Comparison of ENCODE assay signal across 8 cellular contexts in genomic region chr2:119174993-119175347, GRCh38.
"Had no signal": no experiment of that assay in that cellular context is flagged by ENCODE, and none has a peak within 500 bp of the region (broad histone marks: within the 10 kb centered on the region; RNA-seq: fewer than 3 reads in every experiment).

No MANE protein-coding gene starts in this region.

- H3K4me3 ChIP-seq: body of pancreas, SJSA1 had no signal

- FAIRE-seq: bronchial epithelial cell had no signal

- H3K36me3 ChIP-seq: SJSA1 had no signal

- H3K27me3 ChIP-seq: body of pancreas, SJSA1 had no signal

- H3K27ac ChIP-seq: body of pancreas, SJSA1 had no signal

- DNase-seq: aorta, NCI-H1048, NCI-H2171, NCI-H446 treated with DMSO at 0.1 percent for 48 hours, NCI-H524 treated with DMSO at 0.1 percent for 48 hours had no signal

- H3K9me3 ChIP-seq: body of pancreas, SJSA1 had no signal
